Comparison of ENCODE assay signal across 8 cellular contexts in the genomic region with DNA sequence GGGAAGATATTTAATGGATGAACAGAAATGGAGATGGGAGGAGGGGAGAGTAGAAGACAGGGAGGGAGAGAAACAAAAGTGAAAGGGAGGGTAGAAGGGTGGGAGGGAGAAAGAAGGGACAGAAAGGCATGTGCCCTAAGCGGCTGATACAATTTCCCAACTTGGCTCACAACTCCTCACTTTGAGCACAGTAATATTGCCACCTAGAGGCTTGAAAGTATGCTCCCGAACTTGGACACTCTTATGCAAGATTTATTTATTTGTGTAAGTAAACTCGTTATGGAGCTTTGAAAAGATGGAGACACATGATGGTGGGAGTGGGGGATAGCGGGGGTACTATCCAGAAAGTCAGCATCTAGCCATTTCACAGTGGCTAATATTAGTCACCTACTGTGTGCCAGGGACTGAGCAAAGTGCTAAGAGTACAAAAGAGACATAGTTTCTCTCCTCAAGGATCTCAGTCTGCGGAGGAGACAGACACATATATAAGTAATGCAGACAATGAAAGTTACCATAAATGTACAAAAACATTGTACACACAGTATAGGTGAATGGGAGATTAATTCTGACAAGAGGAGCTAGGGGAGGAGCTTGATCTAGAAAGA.
DNase-seq lines count a peak whose midpoint lies in the region; ATAC-seq and TF ChIP-seq lines count a peak whose summit lies in the region.

No MANE protein-coding gene starts in this region.

- H3K27me3 ChIP-seq in right atrium auricular region (no peaks in the 10 kb centered on the region), SU-DHL-6 (ENCODE audit: low read length) (no peaks in the 10 kb centered on the region), stomach (no peaks in the 10 kb centered on the region), suprapubic skin (no peaks in the 10 kb centered on the region)

- intact Hi-C loops in Right ventricle myocardium superior (cut with DNase I) = loop anchor here (5.0 kb wide), 1 partner anchor 523 kb away; no protein-coding TSS in a partner anchor
- intact Hi-C loops in left cardiac atrium (cut with DNase I) = loop anchor here in 1 of 2 donors (5.0 to 10.0 kb wide), 2 partner anchors 127 to 885 kb away; no protein-coding TSS in a partner anchor
- intact Hi-C loops in stomach (cut with DNase I; ENCODE audit: low total_unique reads) = no loop called here

- DNase-seq in Right ventricle myocardium superior (no peak), right atrium auricular region (ENCODE audit: low spot score) (no peak), NCI-H1417 (lab: John Stamatoyannopoulos, UW) (peak; percentile 43 to 81 (median 75)), left cardiac atrium (no peak), stomach (no peak), suprapubic skin (ENCODE audit: low spot score in 2 of 2) (no peak)

- no peaks in the 10 kb centered on the region for H3K79me2 ChIP-seq in SU-DHL-6 (ENCODE audit: insufficient read depth, low read length)

- H3K9ac ChIP-seq in SU-DHL-6 (ENCODE audit: low read length) = no peak overlapping the region

- H3K36me3 ChIP-seq in right atrium auricular region = no peaks in the 10 kb centered on the region
- no peaks in the 10 kb centered on the region for H3K36me3 ChIP-seq in SU-DHL-6 (ENCODE audit: low read length)
- no peaks in the 10 kb centered on the region for H3K36me3 ChIP-seq in stomach
- no peaks in the 10 kb centered on the region for H3K36me3 ChIP-seq in suprapubic skin

- H3F3A ChIP-seq in SU-DHL-6 (ENCODE audit: insufficient read depth) = no peaks in the 10 kb centered on the region

- H3K4me3 ChIP-seq in right atrium auricular region (no peak overlapping the region), SU-DHL-6 (ENCODE audit: insufficient read depth, low read length, poor library complexity, severe bottlenecking) (no peak overlapping the region), stomach (no peak overlapping the region), suprapubic skin (no peak overlapping the region)

- H3K27ac ChIP-seq in right atrium auricular region (no peak overlapping the region), SU-DHL-6 (ENCODE audit: low read depth, low read length) (no peak overlapping the region), stomach (no peak overlapping the region), suprapubic skin (no peak overlapping the region)

- WGBS in stomach, 5 donors = 23 to 26% (median 24%) methylated on average over 5 of the region's 5 CpGs
- 24% methylated on average over 5 of the region's 5 CpGs for WGBS in suprapubic skin

- no peaks in the 10 kb centered on the region for H4K20me1 ChIP-seq in SU-DHL-6 (ENCODE audit: low read depth, low read length)

- TF ChIP-seq POLR2A in stomach (IDR thresholded peaks at IDR 0.05) (no peak), suprapubic skin (IDR thresholded peaks at IDR 0.05) (no peak)

- no peak overlapping the region for H3K4me2 ChIP-seq in SU-DHL-6 (ENCODE audit: low read depth, low read length, poor library complexity, severe bottlenecking)

- no peaks in the 10 kb centered on the region for H3K4me1 ChIP-seq in right atrium auricular region
- H3K4me1 ChIP-seq in stomach = no peaks in the 10 kb centered on the region
- no peaks in the 10 kb centered on the region for H3K4me1 ChIP-seq in suprapubic skin

- peak in 1 of 2 donors; percentile 64 for TF ChIP-seq CTCF in right atrium auricular region (IDR thresholded peaks at IDR 0.05)
- TF ChIP-seq CTCF in SU-DHL-6 (IDR thresholded peaks at IDR 0.05; ENCODE audit: insufficient read depth, low read length, poor library complexity, severe bottlenecking) = peak; percentile 29
- TF ChIP-seq CTCF in stomach (IDR thresholded peaks at IDR 0.05) = peak in 5 of 7 experiments; percentile 14 to 58 (median 41)
- peak in 1 of 2 donors; percentile 36 for TF ChIP-seq CTCF in suprapubic skin (IDR thresholded peaks at IDR 0.05)

- TF ChIP-seq EP300 in stomach (IDR thresholded peaks at IDR 0.05) (no peak), suprapubic skin (IDR thresholded peaks at IDR 0.05) (no peak)

- ATAC-seq in Right ventricle myocardium superior (ENCODE audit: poor library complexity) (peak; percentile 68), left cardiac atrium (peak; percentile 53 to 57), HG03442 (IDR thresholded peaks at IDR 0.05; ENCODE audit: unreplicated experiment) (no peak)

- H2AFZ ChIP-seq in SU-DHL-6 (ENCODE audit: low read depth, low read length, severe bottlenecking) = no peak overlapping the region

- H3K9me3 ChIP-seq in right atrium auricular region = no peaks in the 10 kb centered on the region
- H3K9me3 ChIP-seq in SU-DHL-6 (ENCODE audit: insufficient read depth, low read length) = no peaks in the 10 kb centered on the region
- H3K9me3 ChIP-seq in stomach = no peaks in the 10 kb centered on the region
- H3K9me3 ChIP-seq in suprapubic skin = no peaks in the 10 kb centered on the region

- H3K9me2 ChIP-seq in SU-DHL-6 (replicated peaks; ENCODE audit: insufficient read depth, low read length) = no peaks in the 10 kb centered on the region

Comparison
In these comparisons a context has a peak if more than half of its experiments do, and no peak if none do; other contexts are left out.
1. DNase-seq: peak in NCI-H1417 (3 of 3); none in Right ventricle myocardium superior (single experiment), right atrium auricular region (single experiment), left cardiac atrium (single experiment), stomach (single experiment) and suprapubic skin (0 of 2).